ENCODE assay signal across 8 cellular contexts in the genomic region with DNA sequence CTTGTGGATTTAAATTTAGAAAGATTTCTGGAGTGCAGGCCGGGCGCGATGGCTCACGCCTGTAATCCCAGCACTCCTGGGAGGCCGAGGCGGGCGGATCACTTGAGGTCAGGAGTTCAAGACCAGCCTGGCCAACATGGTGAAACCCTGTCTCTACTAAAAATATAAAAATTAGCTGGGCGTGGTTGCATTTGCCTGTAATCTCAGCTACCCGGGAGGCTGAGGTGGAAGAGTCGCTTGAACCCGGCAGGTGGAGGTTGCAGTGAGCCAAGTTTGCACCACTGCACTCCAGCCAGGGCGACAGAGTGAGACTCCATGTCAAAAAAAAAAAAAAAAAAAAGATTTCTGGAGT. TPM values are rescaled to one million over a fixed set of nuclear protein-coding genes. Genes with fewer than 3 reads are reported as not detected.
DNase-seq lines count a peak whose midpoint lies in the region; ATAC-seq and TF ChIP-seq lines count a peak whose summit lies in the region.
"Not testable (repeated sequence)": the region's sequence is repeated elsewhere in the genome, so short reads cannot be mapped to it uniquely, and the experiment has no call there.
"Had no signal": no experiment of that assay in that cellular context is flagged by ENCODE, and none has a peak within 500 bp of the region (broad histone marks: within the 10 kb centered on the region; RNA-seq: fewer than 3 reads in every experiment).

No MANE protein-coding gene starts in this region.

- POLR2A ChIA-PET in OCI-LY7 (lab: Charles Lee): interaction anchor here (0.6 to 1.8 kb wide), 5 partner anchors 19 to 74 kb away, joined by 3 to 8 read pairs (median 5); a partner anchor contains a TSS

- whole genome bisulfite sequencing in heart right ventricle, 2 donors: 30 to 35% methylated on average over 12 of the region's 12 CpGs

- peaks cover 41% of the 10 kb centered on the region for H4K20me1 ChIP-seq in OCI-LY7 (ENCODE audit: insufficient read depth, low read length)

- TF ChIP-seq CTCF in GM12865 (IDR thresholded peaks at IDR 0.05; ENCODE audit: insufficient read depth, low read depth, low read length, missing control alignments); OCI-LY7 (conservative IDR thresholded peaks at IDR 0.05; ENCODE audit: low read length); colonic mucosa (IDR thresholded peaks at IDR 0.05); heart right ventricle (IDR thresholded peaks at IDR 0.05); gastrocnemius medialis (IDR thresholded peaks at IDR 0.05 in 4 of 5, conservative IDR thresholded peaks at IDR 0.05 in 1 of 5): not testable (repeated sequence)

- H3K4me2 ChIP-seq in OCI-LY7 (ENCODE audit: low read length): peak overlapping the region; percentile 98

- H3K4me1 ChIP-seq in OCI-LY7 (ENCODE audit: insufficient read depth, low read length, poor library complexity, severe bottlenecking) (peaks cover 26% of the 10 kb centered on the region), colonic mucosa (peaks cover 17% of the 10 kb centered on the region), heart right ventricle (peaks cover 39 to 59% (median 53%) of the 10 kb centered on the region in 9 donors), mucosa of rectum (ENCODE audit: control insufficient read depth in 2 of 2, insufficient read depth in 2 of 2, low read length in 2 of 2) (peaks cover 26 to 34% of the 10 kb centered on the region in 2 donors), gastrocnemius medialis (peaks cover 42 to 52% of the 10 kb centered on the region in 2 donors)

- not testable (repeated sequence) for H2AFZ ChIP-seq in OCI-LY7 (ENCODE audit: low read length)

- in situ Hi-C loops in gastrocnemius medialis (cut with MboI; ENCODE audit: low sequenced_read_pairs in 4 of 4): not testable (repeated sequence)

- CTCF ChIA-PET in OCI-LY7 (lab: Charles Lee; ENCODE audit: unreplicated experiment): not testable (repeated sequence)

- H3K27ac ChIP-seq in OCI-LY7 (ENCODE audit: low read depth, low read length, poor library complexity, severe bottlenecking): peak overlapping the region; percentile 65
- H3K27ac ChIP-seq in colonic mucosa: peak overlapping the region; percentile 89
- peak overlapping the region in 8 of 10 donors; percentile 91 to 99 (median 96) for H3K27ac ChIP-seq in heart right ventricle
- peak overlapping the region; percentile 85 to 89 for H3K27ac ChIP-seq in mucosa of rectum (ENCODE audit: low read depth in 2 of 2, low read length in 2 of 2)
- peak overlapping the region; percentile 82 to 97 (median 88) for H3K27ac ChIP-seq in gastrocnemius medialis

- H3K9me3 Mint-ChIP-seq in activated T-cell treated with anti-CD3 and anti-CD28 coated beads, Interleukin-2, amount 50 U/mL, for 4 hours: not testable (repeated sequence)

- intact Hi-C loops in OCI-LY7 (cut with micrococcal nuclease; ENCODE audit: unreplicated experiment) (loop anchor here (1.0 to 2.0 kb wide), 3 partner anchors 11 to 48 kb away; no protein-coding TSS in a partner anchor), heart right ventricle (cut with DNase I) (loop anchor here in 1 of 10 donors (5.0 kb wide), 1 partner anchor 58 kb away; no protein-coding TSS in a partner anchor)
- intact Hi-C loops in colonic mucosa (cut with DNase I); gastrocnemius medialis (cut with DNase I; ENCODE audit: low total_unique reads): not testable (repeated sequence)

- BruUV-seq in OCI-LY7 (replicated peaks; lab: Mats Ljungman, UMichigan): not testable (repeated sequence)

- peak overlapping the region; percentile 93 for H3K4me3 Mint-ChIP-seq in activated T-cell treated with anti-CD3 and anti-CD28 coated beads, Interleukin-2, amount 50 U/mL, for 4 hours

- not testable (repeated sequence) for H3K27me3 Mint-ChIP-seq in activated T-cell treated with anti-CD3 and anti-CD28 coated beads, Interleukin-2, amount 50 U/mL, for 4 hours (ENCODE audit: low read depth)

- H3K9me3 ChIP-seq in OCI-LY7 (ENCODE audit: low read length); colonic mucosa; heart right ventricle; mucosa of rectum (ENCODE audit: control insufficient read depth in 2 of 2, low read length in 2 of 2); gastrocnemius medialis: not testable (repeated sequence)

- not testable (repeated sequence) for DNase-seq in GM12865 (ENCODE audit: low read depth); OCI-LY7 (ENCODE audit: low spot score); activated T-cell treated with anti-CD3 and anti-CD28 coated beads, Interleukin-2, amount 50 U/mL, for 4 hours; colonic mucosa; heart right ventricle; gastrocnemius medialis

- peaks cover 52% of the 10 kb centered on the region for H3K4me1 Mint-ChIP-seq in activated T-cell treated with anti-CD3 and anti-CD28 coated beads, Interleukin-2, amount 50 U/mL, for 4 hours (ENCODE audit: low read depth)

- not testable (repeated sequence) for H3K9me2 ChIP-seq in OCI-LY7 (ENCODE audit: insufficient read depth, low read length)

- not testable (repeated sequence) for ATAC-seq in activated T-cell treated with anti-CD3 and anti-CD28 coated beads, Interleukin-2, amount 50 U/mL, for 4 hours; heart right ventricle; gastrocnemius medialis

- peaks cover 14% of the 10 kb centered on the region for H3K36me3 Mint-ChIP-seq in activated T-cell treated with anti-CD3 and anti-CD28 coated beads, Interleukin-2, amount 50 U/mL, for 4 hours (ENCODE audit: insufficient read depth)

- H3K27me3 ChIP-seq in colonic mucosa; heart right ventricle; mucosa of rectum (ENCODE audit: control insufficient read depth in 2 of 2, insufficient read depth in 2 of 2, low read length in 2 of 2); gastrocnemius medialis: not testable (repeated sequence)

- H3K36me3 ChIP-seq in OCI-LY7 (ENCODE audit: insufficient read depth, low read length) (peaks cover 55% of the 10 kb centered on the region), heart right ventricle (peaks cover 0 to 17% (median 0%) of the 10 kb centered on the region in 9 donors)
- H3K36me3 ChIP-seq in colonic mucosa; mucosa of rectum (ENCODE audit: control insufficient read depth in 2 of 2, insufficient read depth in 2 of 2, low read length in 2 of 2); gastrocnemius medialis: not testable (repeated sequence)

- not testable (repeated sequence) for TF ChIP-seq POLR2A in gastrocnemius medialis (IDR thresholded peaks at IDR 0.05)

- peaks cover 64% of the 10 kb centered on the region for H3K79me2 ChIP-seq in OCI-LY7 (ENCODE audit: insufficient read depth, low read depth, low read length)

- H3K4me3 ChIP-seq in GM12865 (ENCODE audit: low read depth, low read length) (peak overlapping the region; percentile 89), OCI-LY7 (ENCODE audit: low read depth, low read length, poor library complexity, severe bottlenecking) (peak overlapping the region; percentile 90), colonic mucosa (peak overlapping the region; percentile 92), heart right ventricle (peak overlapping the region in 9 of 10 donors; percentile 67 to 96 (median 90)), mucosa of rectum (ENCODE audit: low read length in 2 of 2) (peak overlapping the region; percentile 83 to 85), gastrocnemius medialis (peak overlapping the region; percentile 70 to 98 (median 76))

- peak overlapping the region; percentile 83 to 92 for H3K9ac ChIP-seq in colonic mucosa (ENCODE audit: low read depth in 2 of 2, low read length in 2 of 2)
- H3K9ac ChIP-seq in mucosa of rectum (ENCODE audit: low read depth in 1 of 2, low read length in 2 of 2): peak overlapping the region; percentile 88 to 95

RNA-seq across cellular contexts. Expression of a gene that starts 1.5 kb away (rescaled TPM):
- total RNA-seq in OCI-LY7 (2014; rRNA removed; shearing (Covaris generic)): 61.2 and 63.8 TPM in 2 replicates
- total RNA-seq in OCI-LY7 (2022) (67.1 and 67.8 TPM in 2 replicates), colonic mucosa (10 to 100 TPM; 56.8 to 78.7 TPM), heart right ventricle (10 to 100 TPM; 43.1 to 61.3 (median 49.5) TPM), gastrocnemius medialis (10 to 100 TPM; 61.5 to 88.7 (median 70.5) TPM)
- 10 to 100 TPM; 73.5 to 79.2 (median 78.0) TPM for total RNA-seq in activated T-cell treated with anti-CD3 and anti-CD28 coated beads, Interleukin-2, amount 50 U/mL, for 4 hours
- 10 to 100 TPM; 52.1 to 63.6 TPM for polyA plus RNA-seq in heart right ventricle

RNA-seq across cellular contexts. Expression of a gene that starts 17.8 kb away (rescaled TPM):
- 0.15 and 0.69 TPM in 2 replicates for total RNA-seq in OCI-LY7 (2014; rRNA removed; shearing (Covaris generic))
- total RNA-seq in OCI-LY7 (2022) (1.1 and 2.0 TPM in 2 replicates), colonic mucosa (under 1 TPM in 1 of 2 donors, not detected in 1; 0.07 TPM), heart right ventricle (under 1 TPM in 6 of 10 donors, not detected in 4; 0.05 to 0.32 (median 0.14) TPM), gastrocnemius medialis (under 1 TPM in 1 of 4 donors, not detected in 3; 0.04 TPM)
- total RNA-seq in activated T-cell treated with anti-CD3 and anti-CD28 coated beads, Interleukin-2, amount 50 U/mL, for 4 hours: under 1 TPM in 2 of 3 donors, not detected in 1; 0.20 to 0.57 TPM
- polyA plus RNA-seq in heart right ventricle: not detected
- total RNA-seq: HT-29 had no signal
